ENCODE assay signal across 9 cellular contexts in genomic region chr16:3098459-3099394, GRCh38. TPM values are rescaled to one million over a fixed set of nuclear protein-coding genes. Genes with fewer than 3 reads are reported as not detected.
DNase-seq lines count a peak whose midpoint lies in the region; ATAC-seq, FAIRE-seq and TF ChIP-seq lines count a peak whose summit lies in the region.
"Had no signal": no experiment of that assay in that cellular context is flagged by ENCODE, and none has a peak within 500 bp of the region (broad histone marks: within the 10 kb centered on the region; RNA-seq: fewer than 3 reads in every experiment).

TSS of gene ZSCAN10 (minus strand) at chr16:3099294. CDS start at chr16:3092937, 6,357 bp downstream.

- H3K36me3 Mint-ChIP-seq in activated T-cell treated with anti-CD3 and anti-CD28 coated beads, Interleukin-2, amount 50 U/mL, for 72 hours (ENCODE audit: insufficient read depth in 2 of 2): no peaks in the 10 kb centered on the region
- H3K36me3 Mint-ChIP-seq in activated naive CD8-positive, alpha-beta T cell treated with anti-CD3 and anti-CD28 coated beads, Interleukin-2, amount 10 ng/mL, durations not matched to agents 7 days and 5 days: peaks cover 4% of the 10 kb centered on the region

- H3K9me3 Mint-ChIP-seq in activated T-cell treated with anti-CD3 and anti-CD28 coated beads, Interleukin-2, amount 50 U/mL, for 72 hours: no peaks in the 10 kb centered on the region
- no peaks in the 10 kb centered on the region for H3K9me3 Mint-ChIP-seq in activated naive CD8-positive, alpha-beta T cell treated with anti-CD3 and anti-CD28 coated beads, Interleukin-2, amount 10 ng/mL, durations not matched to agents 7 days and 5 days

- 72% methylated on average over 19 of the region's 21 CpGs for WGBS in suprapubic skin

- peak within 1 kb of the TSS; percentile 85 for H3K4me2 ChIP-seq in keratinocyte (ENCODE audit: control insufficient read depth, extremely low read depth, insufficient read depth, low read depth, low read length)

- H3K79me2 ChIP-seq in keratinocyte (ENCODE audit: control insufficient read depth, insufficient read depth, low read length): no peaks in the 10 kb centered on the region

- peaks cover 48% of the 10 kb centered on the region for H3K4me1 Mint-ChIP-seq in activated T-cell treated with anti-CD3 and anti-CD28 coated beads, Interleukin-2, amount 50 U/mL, for 72 hours (ENCODE audit: low read depth)
- peaks cover 35% of the 10 kb centered on the region for H3K4me1 Mint-ChIP-seq in activated naive CD8-positive, alpha-beta T cell treated with anti-CD3 and anti-CD28 coated beads, Interleukin-2, amount 10 ng/mL, durations not matched to agents 7 days and 5 days

- H3K27me3 Mint-ChIP-seq in activated T-cell treated with anti-CD3 and anti-CD28 coated beads, Interleukin-2, amount 50 U/mL, for 72 hours (ENCODE audit: low read depth): no peaks in the 10 kb centered on the region
- peaks cover 2% of the 10 kb centered on the region for H3K27me3 Mint-ChIP-seq in activated naive CD8-positive, alpha-beta T cell treated with anti-CD3 and anti-CD28 coated beads, Interleukin-2, amount 10 ng/mL, durations not matched to agents 7 days and 5 days

- FAIRE-seq in keratinocyte (lab: Jason Lieb, UNC): no peak

- no peak for TF ChIP-seq CTCF in keratinocyte (optimal IDR thresholded peaks at IDR 0.05 in 1 of 3, IDR thresholded peaks at IDR 0.05 in 1 of 3, conservative IDR thresholded peaks at IDR 0.05 in 1 of 3; ENCODE audit: extremely low read depth in 1 of 3, insufficient read depth in 2 of 3, low read length in 3 of 3)
- TF ChIP-seq CTCF in suprapubic skin (IDR thresholded peaks at IDR 0.05): no peak

- H3K36me3 ChIP-seq in keratinocyte (ENCODE audit: control insufficient read depth in 2 of 2, extremely low read depth in 1 of 2, insufficient read depth in 2 of 2, low read length in 2 of 2) (no peaks in the 10 kb centered on the region), suprapubic skin (no peaks in the 10 kb centered on the region)
- H3K36me3 ChIP-seq: tibial nerve had no signal

- POLR2A ChIA-PET in activated naive CD8-positive, alpha-beta T cell treated with anti-CD3 and anti-CD28 coated beads, Interleukin-2, amount 10 ng/mL, durations not matched to agents 7 days and 5 days (lab: Charles Lee): interaction anchor here (0.7 to 4.7 kb wide), 13 partner anchors 21 to 51 kb away, joined by 3 to 27 read pairs (median 6); partner anchors contain the start of genes IL32 and ZNF213

- no peak within 1 kb of the TSS for H3K27ac ChIP-seq in keratinocyte (ENCODE audit: control insufficient read depth, insufficient read depth, low read length)
- H3K27ac ChIP-seq in suprapubic skin: no peak within 1 kb of the TSS
- H3K27ac ChIP-seq: tibial nerve had no signal

- no peak within 1 kb of the TSS for H3K27ac Mint-ChIP-seq in activated T-cell treated with anti-CD3 and anti-CD28 coated beads, Interleukin-2, amount 50 U/mL, for 72 hours
- peak within 1 kb of the TSS; percentile 90 for H3K27ac Mint-ChIP-seq in activated naive CD8-positive, alpha-beta T cell treated with anti-CD3 and anti-CD28 coated beads, Interleukin-2, amount 10 ng/mL, durations not matched to agents 7 days and 5 days

- no peaks in the 10 kb centered on the region for H3K9me1 ChIP-seq in keratinocyte (ENCODE audit: control insufficient read depth, extremely low read depth, insufficient read depth, low read length)

- no peak for TF ChIP-seq EP300 in suprapubic skin (IDR thresholded peaks at IDR 0.05)

- no peaks in the 10 kb centered on the region for H4K20me1 ChIP-seq in keratinocyte (ENCODE audit: control insufficient read depth, extremely low read depth, insufficient read depth, low read length)

- H3K4me1 ChIP-seq in keratinocyte (ENCODE audit: control insufficient read depth, extremely low read depth, insufficient read depth, low read length) (peaks cover 11% of the 10 kb centered on the region), suprapubic skin (peaks cover 20% of the 10 kb centered on the region)

- DNase-seq in activated T-cell treated with anti-CD3 and anti-CD28 coated beads, Interleukin-2, amount 50 U/mL, for 72 hours: no peak
- DNase-seq in activated T-cell treated with anti-CD3 and anti-CD28 coated beads for 4 hours (no peak), keratinocyte (ENCODE audit: low read depth, low spot score) (no peak), suprapubic skin (ENCODE audit: low spot score in 2 of 2) (no peak), middle frontal gyrus (ENCODE audit: extremely low spot score, low spot score) (no peak), GOT3 (lab: John Stamatoyannopoulos, UW) (no peak)
- no peak for DNase-seq in activated naive CD8-positive, alpha-beta T cell treated with anti-CD3 and anti-CD28 coated beads, Interleukin-2, amount 10 ng/mL, durations not matched to agents 7 days and 5 days

- H3K27me3 ChIP-seq in keratinocyte (ENCODE audit: control insufficient read depth, extremely low read depth, insufficient read depth, low read length): no peaks in the 10 kb centered on the region
- no peaks in the 10 kb centered on the region for H3K27me3 ChIP-seq in suprapubic skin

- no peak within 1 kb of the TSS for H3K9ac ChIP-seq in keratinocyte (ENCODE audit: control insufficient read depth, extremely low read depth, insufficient read depth, low read length)

- H3K9me3 ChIP-seq in keratinocyte (ENCODE audit: control insufficient read depth, low read depth, low read length): no peaks in the 10 kb centered on the region
- H3K9me3 ChIP-seq in suprapubic skin: no peaks in the 10 kb centered on the region
- H3K9me3 ChIP-seq: tibial nerve had no signal

- peak within 1 kb of the TSS; percentile 75 to 83 for H3K4me3 Mint-ChIP-seq in activated T-cell treated with anti-CD3 and anti-CD28 coated beads, Interleukin-2, amount 50 U/mL, for 72 hours
- peak within 1 kb of the TSS; percentile 89 for H3K4me3 Mint-ChIP-seq in activated naive CD8-positive, alpha-beta T cell treated with anti-CD3 and anti-CD28 coated beads, Interleukin-2, amount 10 ng/mL, durations not matched to agents 7 days and 5 days

- no peak for TF ChIP-seq POLR2A in suprapubic skin (IDR thresholded peaks at IDR 0.05)

- H2AFZ ChIP-seq in keratinocyte (ENCODE audit: control insufficient read depth, low read length): peak within 1 kb of the TSS; percentile 87

- dilution Hi-C loops in keratinocyte (cut with MboI; ENCODE audit: extremely low pct_ligation_motif_present, low sequenced_read_pairs): no loop called here

- H3K4me3 ChIP-seq in keratinocyte (ENCODE audit: control insufficient read depth in 2 of 3, extremely low read depth in 1 of 3, insufficient read depth in 2 of 3, low read depth in 1 of 3, low read length in 3 of 3) (peak within 1 kb of the TSS in 1 of 3 experiments; percentile 6), suprapubic skin (peak within 1 kb of the TSS; percentile 21)

- no peak for ATAC-seq in activated T-cell treated with anti-CD3 and anti-CD28 coated beads, Interleukin-2, amount 50 U/mL, for 72 hours (replicated peaks in 1 of 2)
- no peak for ATAC-seq in activated naive CD8-positive, alpha-beta T cell treated with anti-CD3 and anti-CD28 coated beads, Interleukin-2, amount 10 ng/mL, durations not matched to agents 7 days and 5 days (ENCODE audit: low read depth)
- ATAC-seq in HG03469 (IDR thresholded peaks at IDR 0.05; ENCODE audit: unreplicated experiment): no peak

RNA-seq across cellular contexts. Expression of gene ZSCAN10, which starts in this region (rescaled TPM):
- total RNA-seq in activated T-cell treated with anti-CD3 and anti-CD28 coated beads, Interleukin-2, amount 50 U/mL, for 72 hours: under 1 TPM; 0.28 to 0.48 TPM
- under 1 TPM; 0.37 to 0.39 TPM for total RNA-seq in activated naive CD8-positive, alpha-beta T cell treated with anti-CD3 and anti-CD28 coated beads, Interleukin-2, amount 10 ng/mL, durations not matched to agents 7 days and 5 days
- not detected in 3 replicates for polyA plus RNA-seq in keratinocyte
- not detected for polyA plus RNA-seq in keratinocyte (2011; ENCODE audit: low read depth)
- polyA plus RNA-seq in keratinocyte (2011; cell fraction: cytosol; rRNA removed): not detected in 2 replicates
- not detected in 2 replicates for polyA plus RNA-seq in keratinocyte (2011; cell fraction: nucleus; rRNA removed)
- polyA plus RNA-seq in keratinocyte (2012; ENCODE audit: low replicate concordance): not detected in 2 replicates
- not detected in 3 replicates for polyA minus RNA-seq in keratinocyte
- not detected for polyA minus RNA-seq in keratinocyte (2011; cell fraction: cytosol; rRNA and poly(A)+ RNA removed)
- not detected in 2 replicates for polyA minus RNA-seq in keratinocyte (2011; cell fraction: nucleus; rRNA and poly(A)+ RNA removed)
- total RNA-seq in suprapubic skin: not detected
- total RNA-seq: tibial nerve had no signal
